16 cellular contexts compared by ENCODE assay signal in the genomic region with DNA sequence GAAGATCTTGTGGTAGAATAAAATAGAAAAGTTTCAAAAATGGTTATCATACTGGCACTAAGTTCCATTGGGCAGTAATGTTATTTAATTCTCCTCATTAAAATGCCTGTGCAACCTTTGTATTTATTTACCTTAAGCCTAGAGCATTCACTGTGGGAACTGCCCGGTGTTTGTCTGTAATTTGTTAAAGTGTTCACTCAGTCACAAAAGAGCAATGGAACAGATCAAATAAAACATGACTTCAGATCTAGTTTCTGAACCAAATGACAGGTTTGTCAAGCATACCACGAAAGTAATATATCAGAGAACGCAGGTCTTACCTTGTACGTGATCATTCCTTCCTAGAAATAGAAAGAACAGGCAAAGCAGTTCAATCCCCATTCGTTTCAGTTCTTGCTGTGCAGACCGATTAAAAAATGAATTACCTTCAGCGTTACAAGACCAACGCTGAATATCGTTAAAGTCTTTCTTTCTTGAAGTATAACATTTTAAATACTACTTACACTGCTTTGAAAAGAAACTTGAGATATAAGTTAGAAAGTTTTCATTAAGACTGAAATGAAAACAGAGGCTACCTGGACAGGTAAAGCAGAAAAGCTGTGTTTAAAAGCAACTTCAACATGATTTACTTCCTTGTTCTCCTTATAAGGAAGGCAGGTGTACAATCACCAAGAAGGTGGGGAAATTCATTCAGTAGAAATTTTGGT. TPM values are rescaled to one million over a fixed set of nuclear protein-coding genes. Genes with fewer than 3 reads are reported as not detected.
DNase-seq lines count a peak whose midpoint lies in the region; ATAC-seq and TF ChIP-seq lines count a peak whose summit lies in the region.
"Had no signal": no experiment of that assay in that cellular context is flagged by ENCODE, and none has a peak within 500 bp of the region (broad histone marks: within the 10 kb centered on the region; RNA-seq: fewer than 3 reads in every experiment).

A gene with protein sequence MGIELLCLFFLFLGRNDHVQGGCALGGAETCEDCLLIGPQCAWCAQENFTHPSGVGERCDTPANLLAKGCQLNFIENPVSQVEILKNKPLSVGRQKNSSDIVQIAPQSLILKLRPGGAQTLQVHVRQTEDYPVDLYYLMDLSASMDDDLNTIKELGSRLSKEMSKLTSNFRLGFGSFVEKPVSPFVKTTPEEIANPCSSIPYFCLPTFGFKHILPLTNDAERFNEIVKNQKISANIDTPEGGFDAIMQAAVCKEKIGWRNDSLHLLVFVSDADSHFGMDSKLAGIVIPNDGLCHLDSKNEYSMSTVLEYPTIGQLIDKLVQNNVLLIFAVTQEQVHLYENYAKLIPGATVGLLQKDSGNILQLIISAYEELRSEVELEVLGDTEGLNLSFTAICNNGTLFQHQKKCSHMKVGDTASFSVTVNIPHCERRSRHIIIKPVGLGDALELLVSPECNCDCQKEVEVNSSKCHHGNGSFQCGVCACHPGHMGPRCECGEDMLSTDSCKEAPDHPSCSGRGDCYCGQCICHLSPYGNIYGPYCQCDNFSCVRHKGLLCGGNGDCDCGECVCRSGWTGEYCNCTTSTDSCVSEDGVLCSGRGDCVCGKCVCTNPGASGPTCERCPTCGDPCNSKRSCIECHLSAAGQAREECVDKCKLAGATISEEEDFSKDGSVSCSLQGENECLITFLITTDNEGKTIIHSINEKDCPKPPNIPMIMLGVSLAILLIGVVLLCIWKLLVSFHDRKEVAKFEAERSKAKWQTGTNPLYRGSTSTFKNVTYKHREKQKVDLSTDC (minus strand): TSS at position 590 of the 707 bp plus-strand sequence. CDS start 209 bp downstream, at position 381.

- peak within 1 kb of the TSS; percentile 82 to 85 for H3K27ac ChIP-seq in mucosa of rectum (ENCODE audit: low read depth in 2 of 2, low read length in 2 of 2)
- peak within 1 kb of the TSS; percentile 52 for H3K27ac ChIP-seq in upper lobe of right lung

- DNase-seq in NCI-H510A treated with DMSO at 0.1 percent for 48 hours (lab: John Stamatoyannopoulos, UW), result peak; percentile 50
- DNase-seq in NCI-H510A (lab: John Stamatoyannopoulos, UW), result no peak
- no peak for DNase-seq in upper lobe of right lung
- no peak for DNase-seq in GM19240 (ENCODE audit: insufficient read length, low spot score)
- DNase-seq: activated CD4-positive, alpha-beta T cell treated with anti-CD3 and anti-CD28 coated beads for 4 hours; COR-L47; H7; hippocampal formation; NCI-H1105 treated with DMSO at 0.1 percent for 48 hours; T-cell had no signal

- no peak within 1 kb of the TSS for H3K4me3 Mint-ChIP-seq in stimulated activated memory B cell treated with anti-CD40 and anti-IgM and Interleukin-4, amounts not matched to agents 10 μg/mL and 1 μg/mL and 100 μg/mL, for 72 hours
- H3K4me3 Mint-ChIP-seq: T-cell had no signal

- no peak for TF ChIP-seq POLR2A in GM18505 (IDR thresholded peaks at IDR 0.05; ENCODE audit: borderline replicate concordance, extremely low read depth, insufficient read depth, insufficient read length)

- intact Hi-C loops in upper lobe of right lung (cut with DNase I), result no loop called here

- no peaks in the 10 kb centered on the region for H3K36me3 ChIP-seq in endocrine pancreas (ENCODE audit: control insufficient read depth, insufficient read depth, low read length)
- H3K36me3 ChIP-seq in mucosa of rectum (ENCODE audit: control insufficient read depth in 2 of 2, insufficient read depth in 2 of 2, low read length in 2 of 2), result peaks cover 0 to 3% of the 10 kb centered on the region in 2 donors
- H3K36me3 ChIP-seq in upper lobe of right lung, result no peaks in the 10 kb centered on the region

- H3K9me3 ChIP-seq in endocrine pancreas (ENCODE audit: control insufficient read depth, low read length) (no peaks in the 10 kb centered on the region), mucosa of rectum (ENCODE audit: control insufficient read depth in 2 of 2, low read length in 2 of 2) (no peaks in the 10 kb centered on the region), upper lobe of right lung (no peaks in the 10 kb centered on the region)

- H3K27ac Mint-ChIP-seq in stimulated activated memory B cell treated with anti-CD40 and anti-IgM and Interleukin-4, amounts not matched to agents 10 μg/mL and 1 μg/mL and 100 μg/mL, for 72 hours, result no peak within 1 kb of the TSS
- H3K27ac Mint-ChIP-seq: T-cell had no signal

- no peaks in the 10 kb centered on the region for H3K9me3 Mint-ChIP-seq in stimulated activated memory B cell treated with anti-CD40 and anti-IgM and Interleukin-4, amounts not matched to agents 10 μg/mL and 1 μg/mL and 100 μg/mL, for 72 hours
- H3K9me3 Mint-ChIP-seq: T-cell had no signal

- H3K4me3 ChIP-seq in endocrine pancreas (ENCODE audit: control insufficient read depth, insufficient read depth, low read length) (peak within 1 kb of the TSS; percentile 68), mucosa of rectum (ENCODE audit: low read length in 2 of 2) (peak within 1 kb of the TSS; percentile 70 to 84), upper lobe of right lung (peak within 1 kb of the TSS; percentile 48)

- no peaks in the 10 kb centered on the region for H3K27me3 Mint-ChIP-seq in stimulated activated memory B cell treated with anti-CD40 and anti-IgM and Interleukin-4, amounts not matched to agents 10 μg/mL and 1 μg/mL and 100 μg/mL, for 72 hours

- H3K4me1 ChIP-seq in endocrine pancreas (ENCODE audit: control insufficient read depth, insufficient read depth, low read length) (no peaks in the 10 kb centered on the region), mucosa of rectum (ENCODE audit: control insufficient read depth in 2 of 2, insufficient read depth in 2 of 2, low read length in 2 of 2) (peaks cover 2 to 5% of the 10 kb centered on the region in 2 donors), upper lobe of right lung (no peaks in the 10 kb centered on the region)

- no peaks in the 10 kb centered on the region for H3K36me3 Mint-ChIP-seq in stimulated activated memory B cell treated with anti-CD40 and anti-IgM and Interleukin-4, amounts not matched to agents 10 μg/mL and 1 μg/mL and 100 μg/mL, for 72 hours
- H3K36me3 Mint-ChIP-seq: T-cell had no signal

- H3K27me3 ChIP-seq in endocrine pancreas (ENCODE audit: control insufficient read depth, insufficient read depth, low read length) (no peaks in the 10 kb centered on the region), mucosa of rectum (ENCODE audit: control insufficient read depth in 2 of 2, insufficient read depth in 2 of 2, low read length in 2 of 2) (no peaks in the 10 kb centered on the region), upper lobe of right lung (no peaks in the 10 kb centered on the region)

- H3K9ac ChIP-seq in endocrine pancreas (ENCODE audit: control insufficient read depth, insufficient read depth, low read length), result no peak within 1 kb of the TSS
- peak within 1 kb of the TSS; percentile 70 to 84 for H3K9ac ChIP-seq in mucosa of rectum (ENCODE audit: low read depth in 1 of 2, low read length in 2 of 2)

- ATAC-seq in upper lobe of right lung, result peak; percentile 60
- ATAC-seq in GM18505 (IDR thresholded peaks at IDR 0.05; ENCODE audit: unreplicated experiment), result no peak
- ATAC-seq in stimulated activated memory B cell treated with anti-CD40 and anti-IgM and Interleukin-4, amounts not matched to agents 10 μg/mL and 1 μg/mL and 100 μg/mL, for 72 hours, result no peak
- ATAC-seq: T-cell had no signal

- H3K4me1 Mint-ChIP-seq in stimulated activated memory B cell treated with anti-CD40 and anti-IgM and Interleukin-4, amounts not matched to agents 10 μg/mL and 1 μg/mL and 100 μg/mL, for 72 hours, result peaks cover 10% of the 10 kb centered on the region
- H3K4me1 Mint-ChIP-seq: T-cell had no signal

- no peak for TF ChIP-seq CTCF in upper lobe of right lung (IDR thresholded peaks at IDR 0.05)

RNA-seq across cellular contexts. Expression of the gene that starts here (rescaled TPM):
- total RNA-seq in upper lobe of right lung, result 109 TPM
- total RNA-seq: A673, H7, mononuclear cell had no signal
